ENCODE assay signal across 1 cellular context in the genomic region with DNA sequence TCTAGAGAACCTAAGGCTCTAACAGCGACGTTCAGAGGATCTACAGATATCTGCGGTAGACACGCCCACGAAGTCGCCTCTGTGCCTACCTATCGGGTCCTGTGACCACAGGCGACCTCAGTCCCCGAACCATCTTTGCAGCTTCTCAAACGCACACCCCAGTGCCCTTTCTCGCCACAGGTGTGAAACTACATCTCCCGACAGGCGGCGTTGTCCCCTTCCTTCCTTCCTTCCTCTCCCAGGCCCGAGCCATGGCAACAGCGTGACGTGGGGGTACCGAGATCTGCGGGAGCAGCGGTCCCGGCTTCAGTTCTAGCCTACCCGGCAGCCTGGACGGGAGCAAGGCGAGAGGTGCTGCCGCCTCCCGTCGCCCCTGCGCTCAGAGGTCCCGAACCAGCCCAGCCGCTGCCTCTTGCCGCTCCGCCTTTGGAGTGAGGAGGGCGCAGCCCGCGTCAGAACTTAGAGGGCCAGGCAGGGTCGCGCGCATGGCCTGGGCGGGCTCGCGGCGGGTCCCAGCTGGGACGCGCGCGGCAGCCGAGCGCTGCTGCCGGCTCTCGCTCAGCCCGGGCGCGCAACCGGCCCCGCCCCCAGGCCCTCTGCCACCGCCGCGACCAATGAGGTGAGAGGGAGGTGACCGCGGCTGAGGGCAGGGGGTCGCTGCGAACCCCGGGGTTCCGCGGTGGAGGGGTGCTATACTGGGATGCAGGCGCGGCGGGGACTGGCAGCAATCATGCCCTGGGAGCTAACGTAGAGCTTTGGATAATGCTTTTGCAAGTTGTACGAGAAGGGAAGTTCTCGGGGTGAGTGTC.
TF ChIP-seq lines count a peak whose summit lies in the region.

A gene (plus strand): TSS at position 309 of the 809 bp plus-strand sequence. CDS start 177 bp downstream, at position 486.

TF ChIP-seq in HepG2, 621 proteins besides CTCF, POLR2A, EP300 and RAD21 (continued from another document and continues in another):
- TF ChIP-seq, protein P1, sequence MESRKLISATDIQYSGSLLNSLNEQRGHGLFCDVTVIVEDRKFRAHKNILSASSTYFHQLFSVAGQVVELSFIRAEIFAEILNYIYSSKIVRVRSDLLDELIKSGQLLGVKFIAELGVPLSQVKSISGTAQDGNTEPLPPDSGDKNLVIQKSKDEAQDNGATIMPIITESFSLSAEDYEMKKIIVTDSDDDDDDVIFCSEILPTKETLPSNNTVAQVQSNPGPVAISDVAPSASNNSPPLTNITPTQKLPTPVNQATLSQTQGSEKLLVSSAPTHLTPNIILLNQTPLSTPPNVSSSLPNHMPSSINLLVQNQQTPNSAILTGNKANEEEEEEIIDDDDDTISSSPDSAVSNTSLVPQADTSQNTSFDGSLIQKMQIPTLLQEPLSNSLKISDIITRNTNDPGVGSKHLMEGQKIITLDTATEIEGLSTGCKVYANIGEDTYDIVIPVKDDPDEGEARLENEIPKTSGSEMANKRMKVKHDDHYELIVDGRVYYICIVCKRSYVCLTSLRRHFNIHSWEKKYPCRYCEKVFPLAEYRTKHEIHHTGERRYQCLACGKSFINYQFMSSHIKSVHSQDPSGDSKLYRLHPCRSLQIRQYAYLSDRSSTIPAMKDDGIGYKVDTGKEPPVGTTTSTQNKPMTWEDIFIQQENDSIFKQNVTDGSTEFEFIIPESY (CRISPR knock-in tag; IDR thresholded peaks at IDR 0.05) = peak; percentile 34; the same call in 1 of the 2 replicates
- TF ChIP-seq JUNB (CRISPR knock-in tag; IDR thresholded peaks at IDR 0.05; ENCODE audit: borderline replicate concordance) (no peak), SMAD3 (CRISPR knock-in tag; IDR thresholded peaks at IDR 0.05) (peak; percentile 67; the same call in 1 of the 2 replicates), ZBTB42 (CRISPR knock-in tag; IDR thresholded peaks at IDR 0.05) (0 out of 2 replicates have a peak, but pooled peaks have one; percentile 84), SIX1 (CRISPR knock-in tag; IDR thresholded peaks at IDR 0.05; ENCODE audit: borderline replicate concordance) (0 out of 2 replicates have a peak, but pooled peaks have one; percentile 30), EHMT2 (IDR thresholded peaks at IDR 0.05; ENCODE audit: borderline replicate concordance, low read depth, low read length) (no peak), ATF7 (IDR thresholded peaks at IDR 0.05) (no peak), ATF7 (CRISPR knock-in tag; IDR thresholded peaks at IDR 0.05) (0 out of 2 replicates have a peak, but pooled peaks have one; percentile 21), GZF1 (CRISPR knock-in tag; IDR thresholded peaks at IDR 0.05) (peak; percentile 34; the same call in 1 of the 2 replicates), SP2 (CRISPR knock-in tag; IDR thresholded peaks at IDR 0.05) (peak; percentile 52; the same call in 1 of the 2 replicates), SP1 (IDR thresholded peaks at IDR 0.05) (no peak), SP1 (CRISPR knock-in tag; IDR thresholded peaks at IDR 0.05) (peak; percentile 30; the same call in 1 of the 2 replicates), NFYC (CRISPR knock-in tag; IDR thresholded peaks at IDR 0.05) (peak; percentile 58), CBFB (CRISPR knock-in tag; IDR thresholded peaks at IDR 0.05) (peak; percentile 21; the same call in 1 of the 2 replicates), ZNF274 (CRISPR knock-in tag; IDR thresholded peaks at IDR 0.05) (peak; percentile 72; the same call in 1 of the 2 replicates), ZNF761 (CRISPR knock-in tag; conservative IDR thresholded peaks at IDR 0.05) (peak; percentile 92; the same call in 1 of the 2 replicates), RBFOX2 (IDR thresholded peaks at IDR 0.05; ENCODE audit: low read depth, low read length) (peak; percentile 94), BORCS8-MEF2B (CRISPR knock-in tag; IDR thresholded peaks at IDR 0.05) (peak; percentile 88), ERF (CRISPR knock-in tag; IDR thresholded peaks at IDR 0.05) (peak; percentile 85), ZFP36L1 (CRISPR knock-in tag; IDR thresholded peaks at IDR 0.05) (peak; percentile 65), ZNF782 (CRISPR knock-in tag; IDR thresholded peaks at IDR 0.05; ENCODE audit: borderline replicate concordance) (peak; percentile 78; the same call in 1 of the 2 replicates), SPEN (CRISPR knock-in tag; IDR thresholded peaks at IDR 0.05; ENCODE audit: low read depth) (peak; percentile 68), ZNF136 (CRISPR knock-in tag; IDR thresholded peaks at IDR 0.05; ENCODE audit: low read depth) (peak; percentile 76; the same call in 1 of the 2 replicates)
- TF ChIP-seq, protein P2, sequence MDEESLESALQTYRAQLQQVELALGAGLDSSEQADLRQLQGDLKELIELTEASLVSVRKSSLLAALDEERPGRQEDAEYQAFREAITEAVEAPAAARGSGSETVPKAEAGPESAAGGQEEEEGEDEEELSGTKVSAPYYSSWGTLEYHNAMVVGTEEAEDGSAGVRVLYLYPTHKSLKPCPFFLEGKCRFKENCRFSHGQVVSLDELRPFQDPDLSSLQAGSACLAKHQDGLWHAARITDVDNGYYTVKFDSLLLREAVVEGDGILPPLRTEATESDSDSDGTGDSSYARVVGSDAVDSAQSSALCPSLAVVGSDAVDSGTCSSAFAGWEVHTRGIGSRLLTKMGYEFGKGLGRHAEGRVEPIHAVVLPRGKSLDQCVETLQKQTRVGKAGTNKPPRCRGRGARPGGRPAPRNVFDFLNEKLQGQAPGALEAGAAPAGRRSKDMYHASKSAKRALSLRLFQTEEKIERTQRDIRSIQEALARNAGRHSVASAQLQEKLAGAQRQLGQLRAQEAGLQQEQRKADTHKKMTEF (CRISPR knock-in tag; IDR thresholded peaks at IDR 0.05) = peak; percentile 83; the same call in 1 of the 2 replicates
- TF ChIP-seq, protein P3, sequence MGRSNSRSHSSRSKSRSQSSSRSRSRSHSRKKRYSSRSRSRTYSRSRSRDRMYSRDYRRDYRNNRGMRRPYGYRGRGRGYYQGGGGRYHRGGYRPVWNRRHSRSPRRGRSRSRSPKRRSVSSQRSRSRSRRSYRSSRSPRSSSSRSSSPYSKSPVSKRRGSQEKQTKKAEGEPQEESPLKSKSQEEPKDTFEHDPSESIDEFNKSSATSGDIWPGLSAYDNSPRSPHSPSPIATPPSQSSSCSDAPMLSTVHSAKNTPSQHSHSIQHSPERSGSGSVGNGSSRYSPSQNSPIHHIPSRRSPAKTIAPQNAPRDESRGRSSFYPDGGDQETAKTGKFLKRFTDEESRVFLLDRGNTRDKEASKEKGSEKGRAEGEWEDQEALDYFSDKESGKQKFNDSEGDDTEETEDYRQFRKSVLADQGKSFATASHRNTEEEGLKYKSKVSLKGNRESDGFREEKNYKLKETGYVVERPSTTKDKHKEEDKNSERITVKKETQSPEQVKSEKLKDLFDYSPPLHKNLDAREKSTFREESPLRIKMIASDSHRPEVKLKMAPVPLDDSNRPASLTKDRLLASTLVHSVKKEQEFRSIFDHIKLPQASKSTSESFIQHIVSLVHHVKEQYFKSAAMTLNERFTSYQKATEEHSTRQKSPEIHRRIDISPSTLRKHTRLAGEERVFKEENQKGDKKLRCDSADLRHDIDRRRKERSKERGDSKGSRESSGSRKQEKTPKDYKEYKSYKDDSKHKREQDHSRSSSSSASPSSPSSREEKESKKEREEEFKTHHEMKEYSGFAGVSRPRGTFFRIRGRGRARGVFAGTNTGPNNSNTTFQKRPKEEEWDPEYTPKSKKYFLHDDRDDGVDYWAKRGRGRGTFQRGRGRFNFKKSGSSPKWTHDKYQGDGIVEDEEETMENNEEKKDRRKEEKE (IDR thresholded peaks at IDR 0.05) = no peak
- TF ChIP-seq, protein P4, sequence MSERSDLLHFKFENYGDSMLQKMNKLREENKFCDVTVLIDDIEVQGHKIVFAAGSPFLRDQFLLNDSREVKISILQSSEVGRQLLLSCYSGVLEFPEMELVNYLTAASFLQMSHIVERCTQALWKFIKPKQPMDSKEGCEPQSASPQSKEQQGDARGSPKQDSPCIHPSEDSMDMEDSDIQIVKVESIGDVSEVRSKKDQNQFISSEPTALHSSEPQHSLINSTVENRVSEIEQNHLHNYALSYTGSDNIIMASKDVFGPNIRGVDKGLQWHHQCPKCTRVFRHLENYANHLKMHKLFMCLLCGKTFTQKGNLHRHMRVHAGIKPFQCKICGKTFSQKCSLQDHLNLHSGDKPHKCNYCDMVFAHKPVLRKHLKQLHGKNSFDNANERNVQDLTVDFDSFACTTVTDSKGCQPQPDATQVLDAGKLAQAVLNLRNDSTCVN (CRISPR knock-in tag; IDR thresholded peaks at IDR 0.05; ENCODE audit: borderline replicate concordance) = peak; percentile 69; the same call in 1 of the 2 replicates
- TF ChIP-seq, protein P5, sequence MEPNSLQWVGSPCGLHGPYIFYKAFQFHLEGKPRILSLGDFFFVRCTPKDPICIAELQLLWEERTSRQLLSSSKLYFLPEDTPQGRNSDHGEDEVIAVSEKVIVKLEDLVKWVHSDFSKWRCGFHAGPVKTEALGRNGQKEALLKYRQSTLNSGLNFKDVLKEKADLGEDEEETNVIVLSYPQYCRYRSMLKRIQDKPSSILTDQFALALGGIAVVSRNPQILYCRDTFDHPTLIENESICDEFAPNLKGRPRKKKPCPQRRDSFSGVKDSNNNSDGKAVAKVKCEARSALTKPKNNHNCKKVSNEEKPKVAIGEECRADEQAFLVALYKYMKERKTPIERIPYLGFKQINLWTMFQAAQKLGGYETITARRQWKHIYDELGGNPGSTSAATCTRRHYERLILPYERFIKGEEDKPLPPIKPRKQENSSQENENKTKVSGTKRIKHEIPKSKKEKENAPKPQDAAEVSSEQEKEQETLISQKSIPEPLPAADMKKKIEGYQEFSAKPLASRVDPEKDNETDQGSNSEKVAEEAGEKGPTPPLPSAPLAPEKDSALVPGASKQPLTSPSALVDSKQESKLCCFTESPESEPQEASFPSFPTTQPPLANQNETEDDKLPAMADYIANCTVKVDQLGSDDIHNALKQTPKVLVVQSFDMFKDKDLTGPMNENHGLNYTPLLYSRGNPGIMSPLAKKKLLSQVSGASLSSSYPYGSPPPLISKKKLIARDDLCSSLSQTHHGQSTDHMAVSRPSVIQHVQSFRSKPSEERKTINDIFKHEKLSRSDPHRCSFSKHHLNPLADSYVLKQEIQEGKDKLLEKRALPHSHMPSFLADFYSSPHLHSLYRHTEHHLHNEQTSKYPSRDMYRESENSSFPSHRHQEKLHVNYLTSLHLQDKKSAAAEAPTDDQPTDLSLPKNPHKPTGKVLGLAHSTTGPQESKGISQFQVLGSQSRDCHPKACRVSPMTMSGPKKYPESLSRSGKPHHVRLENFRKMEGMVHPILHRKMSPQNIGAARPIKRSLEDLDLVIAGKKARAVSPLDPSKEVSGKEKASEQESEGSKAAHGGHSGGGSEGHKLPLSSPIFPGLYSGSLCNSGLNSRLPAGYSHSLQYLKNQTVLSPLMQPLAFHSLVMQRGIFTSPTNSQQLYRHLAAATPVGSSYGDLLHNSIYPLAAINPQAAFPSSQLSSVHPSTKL (CRISPR knock-in tag; IDR thresholded peaks at IDR 0.05) = peak; percentile 52; the same call in 1 of the 2 replicates
- TF ChIP-seq, protein P6, sequence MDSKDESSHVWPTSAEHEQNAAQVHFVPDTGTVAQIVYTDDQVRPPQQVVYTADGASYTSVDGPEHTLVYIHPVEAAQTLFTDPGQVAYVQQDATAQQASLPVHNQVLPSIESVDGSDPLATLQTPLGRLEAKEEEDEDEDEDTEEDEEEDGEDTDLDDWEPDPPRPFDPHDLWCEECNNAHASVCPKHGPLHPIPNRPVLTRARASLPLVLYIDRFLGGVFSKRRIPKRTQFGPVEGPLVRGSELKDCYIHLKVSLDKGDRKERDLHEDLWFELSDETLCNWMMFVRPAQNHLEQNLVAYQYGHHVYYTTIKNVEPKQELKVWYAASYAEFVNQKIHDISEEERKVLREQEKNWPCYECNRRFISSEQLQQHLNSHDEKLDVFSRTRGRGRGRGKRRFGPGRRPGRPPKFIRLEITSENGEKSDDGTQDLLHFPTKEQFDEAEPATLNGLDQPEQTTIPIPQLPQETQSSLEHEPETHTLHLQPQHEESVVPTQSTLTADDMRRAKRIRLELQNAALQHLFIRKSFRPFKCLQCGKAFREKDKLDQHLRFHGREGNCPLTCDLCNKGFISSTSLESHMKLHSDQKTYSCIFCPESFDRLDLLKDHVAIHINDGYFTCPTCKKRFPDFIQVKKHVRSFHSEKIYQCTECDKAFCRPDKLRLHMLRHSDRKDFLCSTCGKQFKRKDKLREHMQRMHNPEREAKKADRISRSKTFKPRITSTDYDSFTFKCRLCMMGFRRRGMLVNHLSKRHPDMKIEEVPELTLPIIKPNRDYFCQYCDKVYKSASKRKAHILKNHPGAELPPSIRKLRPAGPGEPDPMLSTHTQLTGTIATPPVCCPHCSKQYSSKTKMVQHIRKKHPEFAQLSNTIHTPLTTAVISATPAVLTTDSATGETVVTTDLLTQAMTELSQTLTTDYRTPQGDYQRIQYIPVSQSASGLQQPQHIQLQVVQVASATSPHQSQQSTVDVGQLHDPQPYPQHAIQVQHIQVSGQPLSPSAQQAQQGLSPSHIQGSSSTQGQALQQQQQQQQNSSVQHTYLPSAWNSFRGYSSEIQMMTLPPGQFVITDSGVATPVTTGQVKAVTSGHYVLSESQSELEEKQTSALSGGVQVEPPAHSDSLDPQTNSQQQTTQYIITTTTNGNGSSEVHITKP (CRISPR knock-in tag; IDR thresholded peaks at IDR 0.05; ENCODE audit: low read depth) = peak; percentile 75; the same call in 1 of the 2 replicates
- TF ChIP-seq, protein P7, sequence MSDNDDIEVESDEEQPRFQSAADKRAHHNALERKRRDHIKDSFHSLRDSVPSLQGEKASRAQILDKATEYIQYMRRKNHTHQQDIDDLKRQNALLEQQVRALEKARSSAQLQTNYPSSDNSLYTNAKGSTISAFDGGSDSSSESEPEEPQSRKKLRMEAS (IDR thresholded peaks at IDR 0.05) = peak; percentile 71
